Comparison of ENCODE assay signal across 19 cellular contexts in genomic region chr12:124581792-124582424, GRCh38. TPM values are rescaled to one million over a fixed set of nuclear protein-coding genes. Genes with fewer than 3 reads are reported as not detected.
DNase-seq lines count a peak whose midpoint lies in the region; ATAC-seq and TF ChIP-seq lines count a peak whose summit lies in the region.
"Had no signal": no experiment of that assay in that cellular context is flagged by ENCODE, and none has a peak within 500 bp of the region (broad histone marks: within the 10 kb centered on the region; RNA-seq: fewer than 3 reads in every experiment).

No MANE protein-coding gene starts in this region.

- H3K4me1 ChIP-seq in SK-N-SH (ENCODE audit: control insufficient read depth in 1 of 2, insufficient read depth in 2 of 2, low read depth in 1 of 2, low read length in 1 of 2) = peaks cover 0 to 11% of the 10 kb centered on the region in 2 experiments; a peak in 1 of 4 replicates
- peaks cover 6% of the 10 kb centered on the region for H3K4me1 ChIP-seq in body of pancreas
- H3K4me1 ChIP-seq in upper lobe of left lung = peaks cover 8 to 10% (median 9%) of the 10 kb centered on the region in 4 donors
- H3K4me1 ChIP-seq in prostate gland (replicated peaks) = no peaks in the 10 kb centered on the region

- H3K27me3 ChIP-seq in SK-N-SH (ENCODE audit: insufficient read depth) (no peaks in the 10 kb centered on the region), body of pancreas (no peaks in the 10 kb centered on the region), upper lobe of left lung (no peaks in the 10 kb centered on the region), prostate gland (replicated peaks; ENCODE audit: insufficient read depth) (no peaks in the 10 kb centered on the region)

- intact Hi-C loops in body of pancreas (cut with DNase I) = no loop called here
- intact Hi-C loops in left colon (cut with DNase I, micrococcal nuclease) = no loop called here
- intact Hi-C loops in prostate gland (cut with DNase I) = no loop called here

- no peak overlapping the region for H3K4me2 ChIP-seq in SK-N-SH

- CTCF ChIA-PET in SK-N-SH (lab: Yijun Ruan, JAX) = interaction anchor here (0.6 kb wide), 1 partner anchor 252 kb away, joined by 3 read pairs; no protein-coding TSS in a partner anchor

- H3K9ac ChIP-seq in SK-N-SH = no peak overlapping the region

- TF ChIP-seq POLR2A in body of pancreas (IDR thresholded peaks at IDR 0.05) (no peak), upper lobe of left lung (IDR thresholded peaks at IDR 0.05) (no peak), prostate gland (IDR thresholded peaks at IDR 0.05) (no peak)

- no peaks in the 10 kb centered on the region for H3F3A ChIP-seq in SK-N-SH (replicated peaks; ENCODE audit: insufficient read depth)

- no peak overlapping the region for H2AFZ ChIP-seq in SK-N-SH (ENCODE audit: low read depth)

- ATAC-seq in SK-N-SH treated with all-trans-retinoic acid at 6 μM for 48 hours (peak; percentile 20; the same call in 1 of the 3 replicates), body of pancreas (peak; percentile 9), left colon (peak; percentile 51), upper lobe of left lung (ENCODE audit: low FRiP score in 2 of 2) (peak; percentile 27 to 71), HG02678 (IDR thresholded peaks at IDR 0.05; ENCODE audit: unreplicated experiment) (no peak), HG03139 (IDR thresholded peaks at IDR 0.05; ENCODE audit: unreplicated experiment) (no peak)
- ATAC-seq: esophagus mucosa; stimulated activated effector memory CD8-positive, alpha-beta T cell treated with anti-CD3 and anti-CD28 coated beads, Interleukin-12 subunit alpha, Interleukin-12 subunit beta, amount 100 ng/mL, for 72 hours had no signal

- 94% methylated on average over 4 of the region's 9 CpGs for WGBS in SK-N-SH (ENCODE audit: low lambda C conversion rate)
- 71 to 83% methylated on average over 6 to 9 of the region's 9 CpGs for WGBS in body of pancreas, 2 donors
- 34 to 45% methylated on average over 8 to 9 of the region's 9 CpGs for WGBS in upper lobe of left lung, 2 donors
- WGBS in prostate gland = 48% methylated on average over 9 of the region's 9 CpGs

- no peak for TF ChIP-seq CTCF in SK-N-SH (IDR thresholded peaks at IDR 0.05)
- no peak for TF ChIP-seq CTCF in body of pancreas (IDR thresholded peaks at IDR 0.05)
- TF ChIP-seq CTCF in upper lobe of left lung (IDR thresholded peaks at IDR 0.05) = no peak
- TF ChIP-seq CTCF in prostate gland (IDR thresholded peaks at IDR 0.05) = no peak

- no peaks in the 10 kb centered on the region for H3K79me2 ChIP-seq in SK-N-SH (ENCODE audit: insufficient read depth)

- TF ChIP-seq EP300 in SK-N-SH (IDR thresholded peaks at IDR 0.05; ENCODE audit: borderline replicate concordance in 1 of 2, low read depth in 1 of 2, low read length in 1 of 2) (no peak), upper lobe of left lung (IDR thresholded peaks at IDR 0.05) (no peak)

- H3K27ac ChIP-seq in SK-N-SH (ENCODE audit: low read depth in 2 of 2, low read length in 1 of 2) = no peak overlapping the region; a peak in 1 of 4 replicates
- no peak overlapping the region for H3K27ac ChIP-seq in body of pancreas
- peak overlapping the region in 3 of 4 donors; percentile 46 to 69 (median 60) for H3K27ac ChIP-seq in upper lobe of left lung
- no peak overlapping the region for H3K27ac ChIP-seq in prostate gland

- DNase-seq in SK-N-SH = no peak
- DNase-seq in body of pancreas = peak in 1 of 4 donors; percentile 19
- DNase-seq in left colon = peak in 1 of 2 donors; percentile 45
- no peak for DNase-seq in upper lobe of left lung
- no peak for DNase-seq in prostate gland (ENCODE audit: low spot score)
- DNase-seq: activated CD4-positive, alpha-beta T cell treated with anti-CD3 and anti-CD28 coated beads for 4 hours; activated naive CD4-positive, alpha-beta T cell treated with Interleukin-2 at 50 U/mL for 16 hours; CD4-positive, CD25-positive, alpha-beta regulatory T cell; DND-41; NCI-H1048; SIG-M5; small intestine; T1000; trophoblast cell had no signal

- no peaks in the 10 kb centered on the region for H3K9me3 ChIP-seq in SK-N-SH
- peaks cover 0 to under 1% (median 0%) of the 10 kb centered on the region in 3 donors for H3K9me3 ChIP-seq in body of pancreas
- peaks cover 0 to 2% (median 0%) of the 10 kb centered on the region in 4 donors for H3K9me3 ChIP-seq in upper lobe of left lung
- H3K9me3 ChIP-seq in prostate gland = no peaks in the 10 kb centered on the region

- H3K4me3 ChIP-seq in SK-N-SH (ENCODE audit: low read depth in 2 of 2, low read length in 1 of 2) (no peak overlapping the region), body of pancreas (no peak overlapping the region), upper lobe of left lung (no peak overlapping the region), prostate gland (no peak overlapping the region)

- H3K36me3 ChIP-seq in SK-N-SH (replicated peaks in 1 of 2; ENCODE audit: control insufficient read depth in 1 of 2, insufficient read depth in 2 of 2, low read length in 1 of 2) = no peaks in the 10 kb centered on the region
- H3K36me3 ChIP-seq in body of pancreas (replicated peaks in 1 of 2; ENCODE audit: insufficient read depth in 1 of 2, low read depth in 2 of 2) = no peaks in the 10 kb centered on the region
- no peaks in the 10 kb centered on the region for H3K36me3 ChIP-seq in upper lobe of left lung
- H3K36me3 ChIP-seq in prostate gland = no peaks in the 10 kb centered on the region

- POLR2A ChIA-PET in SK-N-SH (lab: Yijun Ruan, JAX) = no interaction called here

- H4K20me1 ChIP-seq in SK-N-SH (ENCODE audit: insufficient read depth) = no peaks in the 10 kb centered on the region

- no peaks in the 10 kb centered on the region for H3K9me2 ChIP-seq in SK-N-SH

- no peak for TF ChIP-seq RAD21 in SK-N-SH (IDR thresholded peaks at IDR 0.05; ENCODE audit: low read length)

TF ChIP-seq in SK-N-SH treated with all-trans-retinoic acid at 6 μM for 48 hours, 23 proteins besides CTCF, POLR2A, EP300 and RAD21:
- TF ChIP-seq ZNF8 (CRISPR knock-in tag; IDR thresholded peaks at IDR 0.05) (no peak), ZFP3 (CRISPR knock-in tag; IDR thresholded peaks at IDR 0.05) (no peak), ZNF70 (CRISPR knock-in tag; IDR thresholded peaks at IDR 0.05) (no peak), ARNTL (CRISPR knock-in tag; IDR thresholded peaks at IDR 0.05; ENCODE audit: borderline replicate concordance, low read depth) (no peak), OSR1 (CRISPR knock-in tag; IDR thresholded peaks at IDR 0.05) (no peak)

TF ChIP-seq in SK-N-SH, 30 proteins besides CTCF, POLR2A, EP300 and RAD21:
- TF ChIP-seq NFIC (IDR thresholded peaks at IDR 0.05; ENCODE audit: borderline replicate concordance) = no peak
- no peak for TF ChIP-seq RFX5 (IDR thresholded peaks at IDR 0.05; ENCODE audit: low read length)
- no peak for TF ChIP-seq JUND (IDR thresholded peaks at IDR 0.05)
- TF ChIP-seq TCF12 (IDR thresholded peaks at IDR 0.05) = no peak
- TF ChIP-seq CHD2 (IDR thresholded peaks at IDR 0.05; ENCODE audit: low read length, partially characterized antibody) = no peak
- TF ChIP-seq NRF1 (IDR thresholded peaks at IDR 0.05; ENCODE audit: low read depth, low read length) = no peak
- TF ChIP-seq GATA2 (CRISPR knock-in tag; IDR thresholded peaks at IDR 0.05) = no peak
- no peak for TF ChIP-seq SIN3A (IDR thresholded peaks at IDR 0.05; ENCODE audit: borderline replicate concordance, low read depth, low read length)
- TF ChIP-seq IRF3 (IDR thresholded peaks at IDR 0.05; ENCODE audit: low read depth, low read length) = no peak
- no peak for TF ChIP-seq MEF2A (IDR thresholded peaks at IDR 0.05; ENCODE audit: borderline replicate concordance, low read depth)
- no peak for TF ChIP-seq USF2 (IDR thresholded peaks at IDR 0.05; ENCODE audit: borderline replicate concordance, low read depth, low read length)
- TF ChIP-seq FOXM1 (IDR thresholded peaks at IDR 0.05; ENCODE audit: low read depth) = no peak
- no peak for TF ChIP-seq EZH2phosphoT487 (IDR thresholded peaks at IDR 0.05; ENCODE audit: borderline replicate concordance, low read depth)
- no peak for TF ChIP-seq TAF1 (IDR thresholded peaks at IDR 0.05; ENCODE audit: borderline replicate concordance, low read depth, low read length)
TF ChIP-seq in SK-N-SH: peak in this region for 0.

RNA-seq across cellular contexts. Expression of gene NCOR2, which starts 14.5 kb away (rescaled TPM):
- 9.1 and 19.0 TPM in 2 replicates for polyA plus RNA-seq in SK-N-SH (2012; rRNA removed)
- polyA plus RNA-seq in SK-N-SH (2012; cell fraction: cytosol; rRNA removed) = 14.3 and 16.0 TPM in 2 replicates
- polyA plus RNA-seq in SK-N-SH (2012; cell fraction: nucleus; rRNA removed) = 61.3 and 99.7 TPM in 2 replicates
- total RNA-seq in body of pancreas = 100 to 1,000 TPM in 1 of 2 donors, 10 to 100 TPM in 1; 53.7 to 397 TPM
- total RNA-seq in left colon = 100 to 1,000 TPM; 134 to 153 TPM
- total RNA-seq in upper lobe of left lung = 100 to 1,000 TPM; 188 to 603 (median 373) TPM
- total RNA-seq in prostate gland = 100 to 1,000 TPM; 184 to 306 TPM

Comparison
In these comparisons a context has a peak if more than half of its experiments do, and no peak if none do; other contexts are left out.
1. ATAC-seq: peak in SK-N-SH treated with all-trans-retinoic acid at 6 μM for 48 hours (single experiment), body of pancreas (single experiment), left colon (single experiment) and upper lobe of left lung (2 of 2); none in HG02678 (single experiment) and HG03139 (single experiment).
2. H3K27ac ChIP-seq: peak in upper lobe of left lung (3 of 4); none in SK-N-SH (0 of 2), body of pancreas (0 of 4) and prostate gland (0 of 2).